21 cellular contexts compared by ENCODE assay signal in the genomic region with DNA sequence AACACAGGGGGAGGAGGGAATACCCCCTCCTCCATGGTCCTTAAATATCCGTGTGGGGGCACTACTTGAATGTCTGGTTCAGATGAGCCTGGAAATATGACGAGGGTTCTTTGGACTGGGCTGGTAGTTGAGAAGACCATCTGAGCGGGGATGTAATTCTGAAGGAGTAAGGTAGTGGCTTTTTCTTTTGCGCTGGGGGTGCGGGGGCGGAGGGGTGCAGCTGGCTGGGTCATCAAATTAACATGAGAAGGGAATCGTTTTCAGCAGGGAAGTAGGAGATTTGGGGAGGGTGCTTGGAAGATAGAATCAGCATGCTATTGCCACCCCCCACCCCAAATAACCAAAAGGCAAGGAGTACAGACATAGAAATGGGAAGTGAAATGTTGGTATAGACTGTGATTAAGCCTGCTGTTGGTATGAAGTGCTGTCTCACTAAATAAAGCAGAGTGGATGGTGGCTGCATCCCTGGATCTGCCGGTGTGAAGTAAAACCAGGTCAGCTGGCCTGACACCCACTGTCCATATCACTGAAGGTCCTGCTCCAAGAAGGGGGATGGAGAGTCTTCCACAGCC.
DNase-seq lines count a peak whose midpoint lies in the region; TF ChIP-seq lines count a peak whose summit lies in the region.
"Had no signal": no experiment of that assay in that cellular context is flagged by ENCODE, and none has a peak within 500 bp of the region (broad histone marks: within the 10 kb centered on the region; RNA-seq: fewer than 3 reads in every experiment).

No MANE protein-coding gene starts in this region.

- 16% methylated on average over 7 of the region's 8 CpGs for WGBS in HUES64

- H4K20me1 ChIP-seq in BLaER1 treated with 17β-estradiol and CSF1 and Interleukin-3, amounts not matched to agents 10 nM and 100 nM, result no peaks in the 10 kb centered on the region

- H3K9me3 ChIP-seq in BLaER1 treated with 17β-estradiol and CSF1 and Interleukin-3, amounts not matched to agents 10 nM and 100 nM (replicated peaks in 1 of 11), result no peaks in the 10 kb centered on the region
- H3K9me3 ChIP-seq in HUES64 (ENCODE audit: insufficient read depth, low read depth, low read length) (no peaks in the 10 kb centered on the region), HAP-1 (no peaks in the 10 kb centered on the region)
- H3K9me3 ChIP-seq: right lobe of liver had no signal

- no peak overlapping the region for H3K4me3 ChIP-seq in BLaER1 treated with 17β-estradiol and CSF1 and Interleukin-3, amounts not matched to agents 10 nM and 100 nM
- H3K4me3 ChIP-seq in HUES64 (ENCODE audit: low read length) (peak overlapping the region; percentile 45), HAP-1 (no peak overlapping the region)
- H3K4me3 ChIP-seq: GM23248, right lobe of liver had no signal

- H3K4me1 Mint-ChIP-seq in mesothelial cell of epicardium, result peaks cover 29% of the 10 kb centered on the region

- no peak overlapping the region for H3K4me3 Mint-ChIP-seq in mesothelial cell of epicardium
- H3K4me3 Mint-ChIP-seq: activated CD4-positive, alpha-beta T cell treated with anti-CD3 and anti-CD28 coated beads, Interleukin-2, amount 10 ng/mL, durations not matched to agents 24 days and 14 days; dendritic cell treated with granulocyte-macrophage colony-stimulating factor and Interleukin-4, amounts not matched to agents 40 ng/mL and 50 ng/mL, for 4 days had no signal

- H3K27ac Mint-ChIP-seq in mesothelial cell of epicardium, result peak overlapping the region; percentile 5
- H3K27ac Mint-ChIP-seq: activated CD4-positive, alpha-beta T cell treated with anti-CD3 and anti-CD28 coated beads, Interleukin-2, amount 10 ng/mL, durations not matched to agents 24 days and 14 days; dendritic cell treated with granulocyte-macrophage colony-stimulating factor and Interleukin-4, amounts not matched to agents 40 ng/mL and 50 ng/mL, for 4 days; naive B cell had no signal

- H3K36me3 Mint-ChIP-seq in mesothelial cell of epicardium, result no peaks in the 10 kb centered on the region
- H3K36me3 Mint-ChIP-seq: naive B cell had no signal

- H3K27me3 Mint-ChIP-seq in mesothelial cell of epicardium (ENCODE audit: low read depth), result peaks cover 90% of the 10 kb centered on the region

- H3K27me3 ChIP-seq in BLaER1 treated with 17β-estradiol and CSF1 and Interleukin-3, amounts not matched to agents 10 nM and 100 nM, result peaks cover 20 to 47% (median 34%) of the 10 kb centered on the region in 11 experiments
- H3K27me3 ChIP-seq in HUES64 (ENCODE audit: insufficient read depth, low read length) (peaks cover 31% of the 10 kb centered on the region), HAP-1 (ENCODE audit: low read depth) (peaks cover 68% of the 10 kb centered on the region)
- H3K27me3 ChIP-seq: right lobe of liver had no signal

- no peaks in the 10 kb centered on the region for H3K9me3 Mint-ChIP-seq in mesothelial cell of epicardium
- H3K9me3 Mint-ChIP-seq: activated CD4-positive, alpha-beta T cell treated with anti-CD3 and anti-CD28 coated beads, Interleukin-2, amount 10 ng/mL, durations not matched to agents 24 days and 14 days; dendritic cell treated with granulocyte-macrophage colony-stimulating factor and Interleukin-4, amounts not matched to agents 40 ng/mL and 50 ng/mL, for 4 days had no signal

- H3K9ac ChIP-seq in BLaER1 treated with 17β-estradiol and CSF1 and Interleukin-3, amounts not matched to agents 10 nM and 100 nM, result no peak overlapping the region
- no peak overlapping the region for H3K9ac ChIP-seq in HUES64 (ENCODE audit: low read depth, low read length)
- H3K9ac ChIP-seq: GM23248 had no signal

- no peaks in the 10 kb centered on the region for H3K36me3 ChIP-seq in BLaER1 treated with 17β-estradiol and CSF1 and Interleukin-3, amounts not matched to agents 10 nM and 100 nM
- H3K36me3 ChIP-seq in HUES64 (ENCODE audit: insufficient read depth, low read length), result no peaks in the 10 kb centered on the region
- H3K36me3 ChIP-seq in HAP-1 (replicated peaks), result no peaks in the 10 kb centered on the region
- H3K36me3 ChIP-seq: right lobe of liver had no signal

- DNase-seq in cerebellar cortex (ENCODE audit: low spot score), result peak; percentile 16
- no peak for DNase-seq in mesothelial cell of epicardium (ENCODE audit: low spot score in 2 of 2, unreplicated experiment in 2 of 2)
- no peak for DNase-seq in Kasumi-1 (lab: John Stamatoyannopoulos, UW)
- DNase-seq in KG1 (lab: John Stamatoyannopoulos, UW), result no peak
- DNase-seq in HAP-1 (ENCODE audit: low spot score in 2 of 2), result no peak
- DNase-seq in amygdala (lab: John Stamatoyannopoulos, UW), result no peak
- DNase-seq: activated CD4-positive, alpha-beta T cell treated with anti-CD3 and anti-CD28 coated beads, Interleukin-2, amount 10 ng/mL, durations not matched to agents 24 days and 14 days; EL; GM23248; hippocampal formation; kidney glomerular epithelial cell; naive B cell; NCI-H1417 treated with DMSO at 0.1 percent for 48 hours; NCI-H2171 treated with DMSO at 0.1 percent for 48 hours; NCI-H69; right lobe of liver; stimulated activated CD4-positive, alpha-beta T cell treated with anti-CD3 and anti-CD28 coated beads, Interleukin-15, amount 100 ng/mL, for 24 hours; SW 1271 had no signal

- H3K27ac ChIP-seq in BLaER1 treated with 17β-estradiol and CSF1 and Interleukin-3, amounts not matched to agents 10 nM and 100 nM, result no peak overlapping the region
- no peak overlapping the region; the same call in 1 of the 2 replicates for H3K27ac ChIP-seq in HUES64 (ENCODE audit: low read depth, low read length)
- H3K27ac ChIP-seq: GM23248, right lobe of liver had no signal

- H3K4me1 ChIP-seq in BLaER1 treated with 17β-estradiol and CSF1 and Interleukin-3, amounts not matched to agents 10 nM and 100 nM, result peaks cover 19 to 42% (median 26%) of the 10 kb centered on the region in 10 experiments; a peak in 19 of 20 replicates
- H3K4me1 ChIP-seq in HUES64 (ENCODE audit: insufficient read depth, low read length), result peaks cover 40% of the 10 kb centered on the region
- no peaks in the 10 kb centered on the region for H3K4me1 ChIP-seq in HAP-1

- H3K4me2 ChIP-seq in BLaER1 treated with 17β-estradiol and CSF1 and Interleukin-3, amounts not matched to agents 10 nM and 100 nM, result peak overlapping the region in 6 of 11 experiments; percentile 3 to 68 (median 56); a peak in 10 of 22 replicates

- no peak for TF ChIP-seq CTCF in mesothelial cell of epicardium (IDR thresholded peaks at IDR 0.05; ENCODE audit: unreplicated experiment)

- in situ Hi-C loops in HAP-1 (cut with MboI; ENCODE audit: low sequenced_read_pairs), result no loop called here
